ENCODE assay signal across 18 cellular contexts in the genomic region with DNA sequence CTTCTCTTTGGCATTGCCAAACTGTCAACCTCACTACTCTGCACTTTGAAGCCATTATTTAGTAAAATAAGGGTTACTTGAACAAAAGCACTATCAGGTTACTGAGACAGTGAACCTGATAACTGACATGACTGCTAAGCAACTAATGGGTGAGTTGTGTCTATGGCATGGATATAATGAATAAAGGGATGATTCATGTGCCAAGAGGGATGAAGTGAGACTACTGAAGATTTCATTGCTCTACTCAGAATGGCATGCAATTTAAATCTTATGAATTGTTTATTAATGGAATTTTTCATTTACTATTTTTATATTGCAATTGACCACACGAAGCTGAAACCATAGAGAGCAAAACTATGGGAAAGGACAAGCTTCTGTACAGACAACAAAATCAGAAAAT.
"Had no signal": no experiment of that assay in that cellular context is flagged by ENCODE, and none has a peak within 500 bp of the region (broad histone marks: within the 10 kb centered on the region; RNA-seq: fewer than 3 reads in every experiment).

No MANE protein-coding gene starts in this region.

- ATAC-seq: activated CD8-positive, alpha-beta T cell treated with anti-CD3 and anti-CD28 coated beads, Interleukin-2, amount 10 ng/mL, durations not matched to agents 7 days and 5 days; lower lobe of right lung; T-cell had no signal

- H3K4me1 ChIP-seq: esophagus muscularis mucosa, lower lobe of right lung, thyroid gland had no signal

- H3K27me3 ChIP-seq: brain microvascular endothelial cell, esophagus muscularis mucosa, hepatocyte, thyroid gland had no signal

- H3K4me2 ChIP-seq: hepatocyte had no signal

- H2AFZ ChIP-seq: hepatocyte had no signal

- H3K36me3 ChIP-seq: brain microvascular endothelial cell, esophagus muscularis mucosa, lower lobe of right lung, thyroid gland had no signal

- DNase-seq: activated CD4-positive, alpha-beta T cell treated with anti-CD3 and anti-CD28 coated beads, Interleukin-2, amount 10 ng/mL, durations not matched to agents 24 days and 14 days; activated CD8-positive, alpha-beta T cell treated with anti-CD3 and anti-CD28 coated beads, Interleukin-2, amount 10 ng/mL, durations not matched to agents 7 days and 5 days; activated naive CD4-positive, alpha-beta T cell treated with anti-CD3 and anti-CD28 coated beads, Interleukin-2, amount 50 U/mL, for 16 hours; activated T-cell treated with anti-CD3 and anti-CD28 coated beads, Interleukin-2, amount 50 U/mL, for 24 hours; aorta; brain microvascular endothelial cell; cerebellar nuclear complex; cortex of kidney; lower lobe of right lung; nucleus accumbens; retina; stimulated activated CD4-positive, alpha-beta T cell treated with anti-CD3 and anti-CD28 coated beads, Interleukin-1b, Interleukin-23, amount 100 ng/mL, for 48 hours; stimulated activated CD8-positive, alpha-beta memory T cell treated with anti-CD3 and anti-CD28 coated beads, Interleukin-4, amount 100 ng/mL, for 48 hours; stimulated activated naive CD4-positive, alpha-beta T cell treated with Interleukin-2 at 50 U/mL for 16 hours; T-cell; thyroid gland had no signal

- H3K4me3 ChIP-seq: esophagus muscularis mucosa, hepatocyte, lower lobe of right lung, thyroid gland had no signal

- H3K9me3 ChIP-seq: thyroid gland had no signal

- H3K79me2 ChIP-seq: hepatocyte had no signal

- H3K27ac ChIP-seq: brain microvascular endothelial cell, esophagus muscularis mucosa, hepatocyte, lower lobe of right lung, thyroid gland had no signal
